In the genomic region with DNA sequence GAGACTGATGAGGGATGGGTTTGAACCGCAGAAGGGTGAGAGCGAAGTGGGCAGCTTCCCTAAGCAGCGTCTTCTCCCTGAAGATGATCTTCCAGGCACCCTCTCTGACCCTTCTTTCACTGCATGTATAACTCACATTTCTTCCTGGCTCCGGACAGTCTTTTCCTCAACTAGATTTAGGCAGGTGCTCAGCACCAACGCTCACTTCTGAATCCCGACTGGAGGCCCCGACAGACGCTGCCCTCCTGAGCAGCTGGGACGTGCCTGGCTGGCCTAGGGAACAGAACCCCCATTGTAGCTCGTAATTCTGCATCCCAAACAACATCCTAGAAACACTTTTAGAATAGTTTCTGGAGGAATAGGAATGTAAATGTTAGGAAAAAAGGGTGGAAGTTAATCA, we compare ENCODE assay signal across 34 cellular contexts.
A peak's percentile ranks its signal among the peaks of the same experiment; 100 is the strongest.
DNase-seq lines count a peak whose midpoint lies in the region; ATAC-seq and TF ChIP-seq lines count a peak whose summit lies in the region.
"Had no signal": no experiment of that assay in that cellular context is flagged by ENCODE, and none has a peak within 500 bp of the region (broad histone marks: within the 10 kb centered on the region; RNA-seq: fewer than 3 reads in every experiment).

No MANE protein-coding gene starts in this region.

- H3K4me3 Mint-ChIP-seq in activated T-cell treated with anti-CD3 and anti-CD28 coated beads, Interleukin-2, amount 50 U/mL, for 24 hours: no peak overlapping the region
- H3K4me3 Mint-ChIP-seq: activated naive CD4-positive, alpha-beta T cell treated with anti-CD3 and anti-CD28 coated beads for 36 hours; activated T-helper 1 cell treated with anti-CD3 and anti-CD28 coated beads, Interleukin-12 subunit alpha, Interleukin-12 subunit beta, Interleukin-2, Interleukin-4 antibody, amounts not matched to agents 30 ng/mL and 10 ng/mL and 1 ng/mL, durations not matched to agents 14 hours and 24 hours and 36 hours; endodermal cell; stimulated activated effector memory CD8-positive, alpha-beta T cell treated with anti-CD3 and anti-CD28 coated beads, Interleukin-12 subunit alpha, Interleukin-12 subunit beta, amount 100 ng/mL, for 72 hours; T-helper 17 cell had no signal

- no peaks in the 10 kb centered on the region for H3K36me3 Mint-ChIP-seq in activated T-cell treated with anti-CD3 and anti-CD28 coated beads, Interleukin-2, amount 50 U/mL, for 24 hours (ENCODE audit: low read depth)
- H3K36me3 Mint-ChIP-seq: stimulated activated effector memory CD8-positive, alpha-beta T cell treated with anti-CD3 and anti-CD28 coated beads, Interleukin-12 subunit alpha, Interleukin-12 subunit beta, amount 100 ng/mL, for 72 hours had no signal

- no peak for ATAC-seq in left lobe of liver
- no peak for ATAC-seq in GM19395 (IDR thresholded peaks at IDR 0.05; ENCODE audit: unreplicated experiment)
- no peak for ATAC-seq in SK-N-SH treated with all-trans-retinoic acid at 6 μM for 48 hours
- ATAC-seq: activated CD4-positive, CD25-positive, alpha-beta regulatory T cell treated with anti-CD3 and anti-CD28 coated beads, Interleukin-2, amount 50 U/mL, for 24 hours; esophagus mucosa; left cardiac atrium; PC-3; stimulated activated effector memory CD8-positive, alpha-beta T cell treated with anti-CD3 and anti-CD28 coated beads, Interleukin-12 subunit alpha, Interleukin-12 subunit beta, amount 100 ng/mL, for 72 hours; T-helper 17 cell had no signal

- no peaks in the 10 kb centered on the region for H3K36me3 ChIP-seq in rectal smooth muscle tissue (ENCODE audit: control insufficient read depth, insufficient read depth, low read length)
- H3K36me3 ChIP-seq: colonic mucosa, uterus had no signal

- H3K27ac Mint-ChIP-seq in activated T-cell treated with anti-CD3 and anti-CD28 coated beads, Interleukin-2, amount 50 U/mL, for 24 hours: no peak overlapping the region
- H3K27ac Mint-ChIP-seq: activated naive CD4-positive, alpha-beta T cell treated with anti-CD3 and anti-CD28 coated beads for 36 hours; activated T-helper 1 cell treated with anti-CD3 and anti-CD28 coated beads, Interleukin-12 subunit alpha, Interleukin-12 subunit beta, Interleukin-2, Interleukin-4 antibody, amounts not matched to agents 30 ng/mL and 10 ng/mL and 1 ng/mL, durations not matched to agents 14 hours and 24 hours and 36 hours; endodermal cell; stimulated activated effector memory CD8-positive, alpha-beta T cell treated with anti-CD3 and anti-CD28 coated beads, Interleukin-12 subunit alpha, Interleukin-12 subunit beta, amount 100 ng/mL, for 72 hours; T-helper 17 cell had no signal

- peaks cover 37% of the 10 kb centered on the region for H3K4me1 ChIP-seq in rectal smooth muscle tissue (ENCODE audit: control insufficient read depth, insufficient read depth, low read length)
- H3K4me1 ChIP-seq: colonic mucosa, uterus had no signal

- H3K4me1 Mint-ChIP-seq in activated T-cell treated with anti-CD3 and anti-CD28 coated beads, Interleukin-2, amount 50 U/mL, for 24 hours (ENCODE audit: low read depth): peaks cover 24% of the 10 kb centered on the region
- H3K4me1 Mint-ChIP-seq: endodermal cell had no signal

- H3K27me3 Mint-ChIP-seq in activated T-cell treated with anti-CD3 and anti-CD28 coated beads, Interleukin-2, amount 50 U/mL, for 24 hours: no peaks in the 10 kb centered on the region
- H3K27me3 Mint-ChIP-seq: T-helper 17 cell had no signal

- no peaks in the 10 kb centered on the region for H3K27me3 ChIP-seq in rectal smooth muscle tissue (ENCODE audit: control insufficient read depth, insufficient read depth, low read length)
- H3K27me3 ChIP-seq: colonic mucosa, hepatocyte, uterus had no signal

- peak overlapping the region; percentile 92 for H3K27ac ChIP-seq in rectal smooth muscle tissue (ENCODE audit: low read depth, low read length)
- H3K27ac ChIP-seq: colonic mucosa, GM23248, hepatocyte, SK-N-MC had no signal

- H3K9ac ChIP-seq in rectal smooth muscle tissue (ENCODE audit: low read length): no peak overlapping the region
- H3K9ac ChIP-seq: GM23248 had no signal

- H3K9me3 Mint-ChIP-seq in activated T-cell treated with anti-CD3 and anti-CD28 coated beads, Interleukin-2, amount 50 U/mL, for 24 hours: no peaks in the 10 kb centered on the region
- H3K9me3 Mint-ChIP-seq: activated naive CD4-positive, alpha-beta T cell treated with anti-CD3 and anti-CD28 coated beads for 36 hours had no signal

- no peak overlapping the region for H3K4me3 ChIP-seq in rectal smooth muscle tissue (ENCODE audit: low read length)
- H3K4me3 ChIP-seq: colonic mucosa, GM23248, hepatocyte, SK-N-MC, uterus had no signal

- peak; percentile 20 for DNase-seq in activated T-cell treated with anti-CD3 and anti-CD28 coated beads, Interleukin-2, amount 50 U/mL, for 24 hours
- DNase-seq in activated T-cell treated with anti-CD3 and anti-CD28 coated beads for 4 hours: no peak
- DNase-seq in left lobe of liver (ENCODE audit: low spot score): peak; percentile 5
- DNase-seq in ureter (ENCODE audit: low spot score): peak; percentile 17
- DNase-seq in germinal center (ENCODE audit: low spot score): no peak
- DNase-seq: 8988T; activated CD4-positive, alpha-beta T cell treated with anti-CD3 and anti-CD28 coated beads, Interleukin-2, amount 50 U/mL, for 4 hours; activated naive CD4-positive, alpha-beta T cell treated with anti-CD3 and anti-CD28 coated beads for 36 hours; Calu3; DMS79 treated with DMSO at 0.1 percent for 48 hours; foreskin fibroblast; GF-D8; GM23248; Kasumi-1; left cardiac atrium; NCI-H1436; NCI-H2081; NCI-H2227 treated with DMSO at 0.1 percent for 48 hours; NCI-H526 treated with DMSO at 0.1 percent for 48 hours; PC-3; stimulated activated CD4-positive, alpha-beta T cell treated with anti-CD3 and anti-CD28 coated beads, Interleukin-4, amount 100 ng/mL, for 24 hours; T-helper 17 cell; uterus had no signal

TF ChIP-seq in SK-N-SH treated with all-trans-retinoic acid at 6 μM for 48 hours, 23 proteins besides CTCF, POLR2A, EP300 and RAD21:
- no peak for TF ChIP-seq ZNF565 (CRISPR knock-in tag; conservative IDR thresholded peaks at IDR 0.05; ENCODE audit: low read depth)
- no peak for TF ChIP-seq SNAI2 (CRISPR knock-in tag; IDR thresholded peaks at IDR 0.05)
- TF ChIP-seq, protein P1, sequence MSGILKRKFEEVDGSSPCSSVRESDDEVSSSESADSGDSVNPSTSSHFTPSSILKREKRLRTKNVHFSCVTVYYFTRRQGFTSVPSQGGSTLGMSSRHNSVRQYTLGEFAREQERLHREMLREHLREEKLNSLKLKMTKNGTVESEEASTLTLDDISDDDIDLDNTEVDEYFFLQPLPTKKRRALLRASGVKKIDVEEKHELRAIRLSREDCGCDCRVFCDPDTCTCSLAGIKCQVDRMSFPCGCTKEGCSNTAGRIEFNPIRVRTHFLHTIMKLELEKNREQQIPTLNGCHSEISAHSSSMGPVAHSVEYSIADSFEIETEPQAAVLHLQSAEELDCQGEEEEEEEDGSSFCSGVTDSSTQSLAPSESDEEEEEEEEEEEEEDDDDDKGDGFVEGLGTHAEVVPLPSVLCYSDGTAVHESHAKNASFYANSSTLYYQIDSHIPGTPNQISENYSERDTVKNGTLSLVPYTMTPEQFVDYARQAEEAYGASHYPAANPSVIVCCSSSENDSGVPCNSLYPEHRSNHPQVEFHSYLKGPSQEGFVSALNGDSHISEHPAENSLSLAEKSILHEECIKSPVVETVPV (CRISPR knock-in tag; IDR thresholded peaks at IDR 0.05): no peak
- TF ChIP-seq, protein P2, sequence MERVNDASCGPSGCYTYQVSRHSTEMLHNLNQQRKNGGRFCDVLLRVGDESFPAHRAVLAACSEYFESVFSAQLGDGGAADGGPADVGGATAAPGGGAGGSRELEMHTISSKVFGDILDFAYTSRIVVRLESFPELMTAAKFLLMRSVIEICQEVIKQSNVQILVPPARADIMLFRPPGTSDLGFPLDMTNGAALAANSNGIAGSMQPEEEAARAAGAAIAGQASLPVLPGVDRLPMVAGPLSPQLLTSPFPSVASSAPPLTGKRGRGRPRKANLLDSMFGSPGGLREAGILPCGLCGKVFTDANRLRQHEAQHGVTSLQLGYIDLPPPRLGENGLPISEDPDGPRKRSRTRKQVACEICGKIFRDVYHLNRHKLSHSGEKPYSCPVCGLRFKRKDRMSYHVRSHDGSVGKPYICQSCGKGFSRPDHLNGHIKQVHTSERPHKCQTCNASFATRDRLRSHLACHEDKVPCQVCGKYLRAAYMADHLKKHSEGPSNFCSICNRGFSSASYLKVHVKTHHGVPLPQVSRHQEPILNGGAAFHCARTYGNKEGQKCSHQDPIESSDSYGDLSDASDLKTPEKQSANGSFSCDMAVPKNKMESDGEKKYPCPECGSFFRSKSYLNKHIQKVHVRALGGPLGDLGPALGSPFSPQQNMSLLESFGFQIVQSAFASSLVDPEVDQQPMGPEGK (CRISPR knock-in tag; IDR thresholded peaks at IDR 0.05; ENCODE audit: borderline replicate concordance): no peak
- no peak for TF ChIP-seq OSR1 (CRISPR knock-in tag; IDR thresholded peaks at IDR 0.05)
- TF ChIP-seq RARB (CRISPR knock-in tag; IDR thresholded peaks at IDR 0.05): no peak
- TF ChIP-seq, protein P3, sequence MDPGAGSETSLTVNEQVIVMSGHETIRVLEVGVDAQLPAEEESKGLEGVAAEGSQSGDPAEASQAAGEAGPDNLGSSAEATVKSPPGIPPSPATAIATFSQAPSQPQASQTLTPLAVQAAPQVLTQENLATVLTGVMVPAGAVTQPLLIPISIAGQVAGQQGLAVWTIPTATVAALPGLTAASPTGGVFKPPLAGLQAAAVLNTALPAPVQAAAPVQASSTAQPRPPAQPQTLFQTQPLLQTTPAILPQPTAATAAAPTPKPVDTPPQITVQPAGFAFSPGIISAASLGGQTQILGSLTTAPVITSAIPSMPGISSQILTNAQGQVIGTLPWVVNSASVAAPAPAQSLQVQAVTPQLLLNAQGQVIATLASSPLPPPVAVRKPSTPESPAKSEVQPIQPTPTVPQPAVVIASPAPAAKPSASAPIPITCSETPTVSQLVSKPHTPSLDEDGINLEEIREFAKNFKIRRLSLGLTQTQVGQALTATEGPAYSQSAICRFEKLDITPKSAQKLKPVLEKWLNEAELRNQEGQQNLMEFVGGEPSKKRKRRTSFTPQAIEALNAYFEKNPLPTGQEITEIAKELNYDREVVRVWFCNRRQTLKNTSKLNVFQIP (CRISPR knock-in tag; IDR thresholded peaks at IDR 0.05; ENCODE audit: borderline replicate concordance, low read depth): no peak
- TF ChIP-seq ZNF8 (CRISPR knock-in tag; IDR thresholded peaks at IDR 0.05): no peak
- TF ChIP-seq ISL1 (CRISPR knock-in tag; IDR thresholded peaks at IDR 0.05): no peak
- no peak for TF ChIP-seq ARNTL (CRISPR knock-in tag; IDR thresholded peaks at IDR 0.05; ENCODE audit: borderline replicate concordance, low read depth)
- no peak for TF ChIP-seq TCF4 (CRISPR knock-in tag; IDR thresholded peaks at IDR 0.05; ENCODE audit: borderline replicate concordance)
- no peak for TF ChIP-seq GLIS3 (CRISPR knock-in tag; IDR thresholded peaks at IDR 0.05)
- TF ChIP-seq ZC3H10 (CRISPR knock-in tag; IDR thresholded peaks at IDR 0.05): no peak
- TF ChIP-seq PPARA (CRISPR knock-in tag; IDR thresholded peaks at IDR 0.05; ENCODE audit: borderline replicate concordance): no peak

Comparison
In these comparisons a context has a peak if more than half of its experiments do, and no peak if none do; other contexts are left out.
1. DNase-seq: peak in activated T-cell treated with anti-CD3 and anti-CD28 coated beads, Interleukin-2, amount 50 U/mL, for 24 hours (single experiment), left lobe of liver (single experiment) and ureter (single experiment); none in activated T-cell treated with anti-CD3 and anti-CD28 coated beads for 4 hours (single experiment) and germinal center (single experiment).